ENCODE assay signal across 9 cellular contexts in genomic region chr1:109906160-109906838, GRCh38. TPM values are rescaled to one million over a fixed set of nuclear protein-coding genes. Genes with fewer than 3 reads are reported as not detected.
DNase-seq lines count a peak whose midpoint lies in the region; ATAC-seq, FAIRE-seq and TF ChIP-seq lines count a peak whose summit lies in the region.
"Had no signal": no experiment of that assay in that cellular context is flagged by ENCODE, and none has a peak within 500 bp of the region (broad histone marks: within the 10 kb centered on the region; RNA-seq: fewer than 3 reads in every experiment).

No MANE protein-coding gene starts in this region.

- CTCF ChIA-PET in activated CD4-positive, alpha-beta memory T cell treated with anti-CD3 and anti-CD28 coated beads for 36 hours (lab: Charles Lee), result interaction anchor here (0.9 to 3.5 kb wide), 5 partner anchors 78 to 129 kb away, joined by 3 to 17 read pairs (median 5); partner anchors contain the start of gene AHCYL1

- 68 to 71% (median 68%) methylated on average over 7 of the region's 7 CpGs for WGBS in small intestine, 3 donors

- no peaks in the 10 kb centered on the region for H3K36me3 ChIP-seq in small intestine (ENCODE audit: control insufficient read depth in 2 of 2, insufficient read depth in 2 of 2, low read length in 2 of 2)
- no peaks in the 10 kb centered on the region for H3K36me3 ChIP-seq in WERI-Rb-1

- H3K9me3 Mint-ChIP-seq in activated CD4-positive, alpha-beta memory T cell treated with anti-CD3 and anti-CD28 coated beads for 36 hours, result no peaks in the 10 kb centered on the region

- intact Hi-C loops in activated CD4-positive, alpha-beta memory T cell treated with anti-CD3 and anti-CD28 coated beads for 36 hours (cut with micrococcal nuclease), result loop anchor here (1.0 to 10.0 kb wide), 8 partner anchors 11 to 481 kb away; partner anchors contain the start of gene GNAI3

- no peak for FAIRE-seq in small intestine (lab: Jason Lieb, UNC)

- H3K27ac ChIP-seq in small intestine (ENCODE audit: low read depth in 1 of 2, low read length in 1 of 2) (peak overlapping the region in 1 of 2 donors; percentile 69), WERI-Rb-1 (no peak overlapping the region)
- H3K27ac ChIP-seq: VCaP had no signal

- TF ChIP-seq CTCF in WERI-Rb-1 (IDR thresholded peaks at IDR 0.05; ENCODE audit: low read depth, low read length), result no peak

- no peaks in the 10 kb centered on the region for H3K27me3 ChIP-seq in small intestine (ENCODE audit: control insufficient read depth in 2 of 2, insufficient read depth in 2 of 2, low read length in 2 of 2)
- peaks cover 4% of the 10 kb centered on the region for H3K27me3 ChIP-seq in WERI-Rb-1 (ENCODE audit: insufficient read depth, low read depth, severe bottlenecking)

- POLR2A ChIA-PET in activated CD4-positive, alpha-beta memory T cell treated with anti-CD3 and anti-CD28 coated beads for 36 hours (lab: Charles Lee), result interaction anchor here (0.8 to 3.0 kb wide), 5 partner anchors 13 to 104 kb away, joined by 3 to 17 read pairs (median 3); partner anchors contain the start of gene AHCYL1

- peak overlapping the region; percentile 96 for H3K27ac Mint-ChIP-seq in activated CD4-positive, alpha-beta memory T cell treated with anti-CD3 and anti-CD28 coated beads for 36 hours

- H3K9me3 ChIP-seq in small intestine (ENCODE audit: control insufficient read depth, low read depth) (no peaks in the 10 kb centered on the region), WERI-Rb-1 (ENCODE audit: severe bottlenecking) (no peaks in the 10 kb centered on the region)

- H3K27me3 Mint-ChIP-seq in activated CD4-positive, alpha-beta memory T cell treated with anti-CD3 and anti-CD28 coated beads for 36 hours, result no peaks in the 10 kb centered on the region

- peaks cover 51% of the 10 kb centered on the region for H3K4me1 Mint-ChIP-seq in activated CD4-positive, alpha-beta memory T cell treated with anti-CD3 and anti-CD28 coated beads for 36 hours (ENCODE audit: low read depth)

- no peak overlapping the region for H3K4me3 ChIP-seq in small intestine (ENCODE audit: low read depth in 1 of 2, low read length in 2 of 2)
- no peak overlapping the region for H3K4me3 ChIP-seq in WERI-Rb-1 (ENCODE audit: low read depth, low read length)

- H3K4me3 Mint-ChIP-seq in activated CD4-positive, alpha-beta memory T cell treated with anti-CD3 and anti-CD28 coated beads for 36 hours, result peak overlapping the region; percentile 53

- H3K36me3 Mint-ChIP-seq in activated CD4-positive, alpha-beta memory T cell treated with anti-CD3 and anti-CD28 coated beads for 36 hours, result peaks cover 3% of the 10 kb centered on the region

- DNase-seq in activated gamma-delta T cell treated with Interleukin-2 at 50 U/mL for 16 hours, result peak; percentile 45
- DNase-seq in activated gamma-delta T cell (lab: John Stamatoyannopoulos, UW), result no peak
- DNase-seq in activated CD4-positive, alpha-beta memory T cell treated with anti-CD3 and anti-CD28 coated beads for 36 hours, result peak; percentile 76
- peak; percentile 50 for DNase-seq in small intestine
- no peak for DNase-seq in NCI-H2081 (lab: John Stamatoyannopoulos, UW)
- DNase-seq in amygdala (lab: John Stamatoyannopoulos, UW), result no peak
- no peak for DNase-seq in WERI-Rb-1

- peak; percentile 92 for ATAC-seq in HG03469 (IDR thresholded peaks at IDR 0.05; ENCODE audit: unreplicated experiment)

- peaks cover 2 to 3% of the 10 kb centered on the region in 2 donors for H3K4me1 ChIP-seq in small intestine (ENCODE audit: control insufficient read depth in 2 of 2, insufficient read depth in 1 of 2, low read depth in 1 of 2, low read length in 1 of 2)

RNA-seq across cellular contexts. Expression of gene CSF1, which starts 4.3 kb away (rescaled TPM):
- 100 to 1,000 TPM; 135 to 140 TPM for total RNA-seq in activated CD4-positive, alpha-beta memory T cell treated with anti-CD3 and anti-CD28 coated beads for 36 hours
- 10 to 100 TPM in 1 of 3 donors, 1 to 10 TPM in 1, under 1 TPM in 1; 0.89 to 15.5 (median 1.1) TPM for polyA plus RNA-seq in small intestine

Comparison
In these comparisons a context has a peak if more than half of its experiments do, and no peak if none do; other contexts are left out.
1. DNase-seq: peak in activated gamma-delta T cell treated with Interleukin-2 at 50 U/mL for 16 hours (single experiment), activated CD4-positive, alpha-beta memory T cell treated with anti-CD3 and anti-CD28 coated beads for 36 hours (single experiment) and small intestine (single experiment); none in activated gamma-delta T cell (single experiment), NCI-H2081 (0 of 2), amygdala (0 of 56) and WERI-Rb-1 (single experiment).